In the genomic region with DNA sequence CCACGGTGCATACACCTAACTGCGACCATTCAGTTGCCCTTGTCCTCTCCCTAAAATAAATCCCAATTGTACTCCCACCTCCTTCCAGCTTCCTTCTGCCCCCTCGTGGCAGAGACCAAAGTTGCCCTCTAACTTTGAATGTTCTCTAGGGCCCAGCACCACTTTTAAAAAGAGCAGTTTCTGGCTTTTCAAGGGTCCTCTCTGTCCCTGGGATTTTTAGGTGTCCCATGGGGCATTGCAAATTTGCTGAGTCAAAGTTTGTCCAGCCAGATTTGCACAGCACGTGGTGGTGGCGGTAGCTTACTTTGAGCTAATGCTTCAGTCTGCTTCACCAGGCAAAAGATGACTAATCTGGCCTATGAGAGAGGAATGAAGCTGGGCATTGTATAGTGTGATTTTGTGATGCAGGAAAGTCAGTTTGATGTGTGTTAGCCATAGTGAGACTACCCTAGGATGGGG, we compare ENCODE assay signal across 8 cellular contexts.
DNase-seq lines count a peak whose midpoint lies in the region; ATAC-seq and TF ChIP-seq lines count a peak whose summit lies in the region.

No MANE protein-coding gene starts in this region.

- in situ Hi-C loops in gastrocnemius medialis (cut with MboI; ENCODE audit: low sequenced_read_pairs in 4 of 4), result no loop called here

- H3K4me3 ChIP-seq in Karpas-422 (ENCODE audit: low read length) (no peak overlapping the region), gastroesophageal sphincter (no peak overlapping the region), gastrocnemius medialis (no peak overlapping the region)

- POLR2A ChIA-PET in activated CD4-positive, alpha-beta T cell treated with anti-CD3 and anti-CD28 coated beads, Interleukin-2, amount 10 ng/mL, durations not matched to agents 7 days and 5 days (lab: Charles Lee), result no interaction called here

- no peak for TF ChIP-seq POLR2A in gastroesophageal sphincter (IDR thresholded peaks at IDR 0.05)
- no peak for TF ChIP-seq POLR2A in gastrocnemius medialis (IDR thresholded peaks at IDR 0.05)

- H3K27ac ChIP-seq in Karpas-422 (ENCODE audit: low read length) (no peak overlapping the region), gastroesophageal sphincter (no peak overlapping the region), gastrocnemius medialis (no peak overlapping the region)

- H3K36me3 ChIP-seq in Karpas-422 (ENCODE audit: insufficient read depth, low read length) (no peaks in the 10 kb centered on the region), gastroesophageal sphincter (no peaks in the 10 kb centered on the region), gastrocnemius medialis (no peaks in the 10 kb centered on the region)

- ATAC-seq in gastroesophageal sphincter, result no peak
- ATAC-seq in stimulated activated effector memory CD8-positive, alpha-beta T cell treated with anti-CD3 and anti-CD28 coated beads, Interleukin-12 subunit alpha, Interleukin-12 subunit beta, amount 100 ng/mL, for 72 hours, result peak; percentile 77
- no peak for ATAC-seq in gastrocnemius medialis
- no peak for ATAC-seq in activated CD4-positive, CD25-positive, alpha-beta regulatory T cell treated with anti-CD3 and anti-CD28 coated beads, Interleukin-2, amount 50 U/mL, for 24 hours

- intact Hi-C loops in gastrocnemius medialis (cut with DNase I; ENCODE audit: low total_unique reads), result no loop called here

- no peak overlapping the region for H3K4me2 ChIP-seq in Karpas-422 (ENCODE audit: low read depth, low read length, poor library complexity, severe bottlenecking)

- peaks cover 2% of the 10 kb centered on the region for H3K27me3 Mint-ChIP-seq in activated CD4-positive, alpha-beta T cell treated with anti-CD3 and anti-CD28 coated beads, Interleukin-2, amount 10 ng/mL, durations not matched to agents 7 days and 5 days

- TF ChIP-seq EP300 in gastroesophageal sphincter (IDR thresholded peaks at IDR 0.05), result no peak

- no peak overlapping the region for H3K9ac ChIP-seq in Karpas-422 (ENCODE audit: low read length)

- 18 to 36% methylated on average over 3 to 5 of the region's 5 CpGs for WGBS in gastroesophageal sphincter (ENCODE audit: low coverage in 1 of 2), 2 donors

- no peaks in the 10 kb centered on the region for H3K36me3 Mint-ChIP-seq in activated CD4-positive, alpha-beta T cell treated with anti-CD3 and anti-CD28 coated beads, Interleukin-2, amount 10 ng/mL, durations not matched to agents 7 days and 5 days (ENCODE audit: low read depth)
- no peaks in the 10 kb centered on the region for H3K36me3 Mint-ChIP-seq in stimulated activated effector memory CD8-positive, alpha-beta T cell treated with anti-CD3 and anti-CD28 coated beads, Interleukin-12 subunit alpha, Interleukin-12 subunit beta, amount 100 ng/mL, for 72 hours

- DNase-seq in DMS153 treated with DMSO at 0.1 percent for 48 hours (lab: John Stamatoyannopoulos, UW; ENCODE audit: unreplicated experiment) (peak; percentile 38), DMS153 (lab: John Stamatoyannopoulos, UW) (no peak), Karpas-422 (peak; percentile 60), gastrocnemius medialis (no peak)
- peak; percentile 25 for DNase-seq in activated CD4-positive, alpha-beta T cell treated with anti-CD3 and anti-CD28 coated beads, Interleukin-2, amount 10 ng/mL, durations not matched to agents 7 days and 5 days
- DNase-seq in stimulated activated effector memory CD8-positive, alpha-beta T cell treated with anti-CD3 and anti-CD28 coated beads, Interleukin-12 subunit alpha, Interleukin-12 subunit beta, amount 100 ng/mL, for 72 hours (ENCODE audit: low spot score in 2 of 2), result peak in 1 of 2 donors; percentile 55

- no peaks in the 10 kb centered on the region for H3K79me2 ChIP-seq in Karpas-422 (ENCODE audit: low read length)

- H3K4me1 Mint-ChIP-seq in activated CD4-positive, alpha-beta T cell treated with anti-CD3 and anti-CD28 coated beads, Interleukin-2, amount 10 ng/mL, durations not matched to agents 7 days and 5 days, result peaks cover 12% of the 10 kb centered on the region
- H3K4me1 Mint-ChIP-seq in stimulated activated effector memory CD8-positive, alpha-beta T cell treated with anti-CD3 and anti-CD28 coated beads, Interleukin-12 subunit alpha, Interleukin-12 subunit beta, amount 100 ng/mL, for 72 hours, result peaks cover 13% of the 10 kb centered on the region

- H2AFZ ChIP-seq in Karpas-422 (ENCODE audit: low read length), result no peak overlapping the region

- no peak overlapping the region for H3K27ac Mint-ChIP-seq in activated CD4-positive, alpha-beta T cell treated with anti-CD3 and anti-CD28 coated beads, Interleukin-2, amount 10 ng/mL, durations not matched to agents 7 days and 5 days
- no peak overlapping the region for H3K27ac Mint-ChIP-seq in stimulated activated effector memory CD8-positive, alpha-beta T cell treated with anti-CD3 and anti-CD28 coated beads, Interleukin-12 subunit alpha, Interleukin-12 subunit beta, amount 100 ng/mL, for 72 hours

- H3K27me3 ChIP-seq in Karpas-422 (ENCODE audit: low read length) (no peaks in the 10 kb centered on the region), gastroesophageal sphincter (no peaks in the 10 kb centered on the region), gastrocnemius medialis (no peaks in the 10 kb centered on the region)

- no peaks in the 10 kb centered on the region for H3K9me2 ChIP-seq in Karpas-422 (replicated peaks; ENCODE audit: insufficient read depth, low read length)

- no peaks in the 10 kb centered on the region for H3K9me3 Mint-ChIP-seq in activated CD4-positive, alpha-beta T cell treated with anti-CD3 and anti-CD28 coated beads, Interleukin-2, amount 10 ng/mL, durations not matched to agents 7 days and 5 days
- no peaks in the 10 kb centered on the region for H3K9me3 Mint-ChIP-seq in stimulated activated effector memory CD8-positive, alpha-beta T cell treated with anti-CD3 and anti-CD28 coated beads, Interleukin-12 subunit alpha, Interleukin-12 subunit beta, amount 100 ng/mL, for 72 hours

- H3K9me3 ChIP-seq in Karpas-422 (ENCODE audit: low read length) (no peaks in the 10 kb centered on the region), gastroesophageal sphincter (no peaks in the 10 kb centered on the region), gastrocnemius medialis (no peaks in the 10 kb centered on the region)

- CTCF ChIA-PET in activated CD4-positive, alpha-beta T cell treated with anti-CD3 and anti-CD28 coated beads, Interleukin-2, amount 10 ng/mL, durations not matched to agents 7 days and 5 days (lab: Charles Lee), result interaction anchor here (0.6 to 2.2 kb wide), 13 partner anchors 10 to 641 kb away, joined by 3 to 8 read pairs (median 3); no protein-coding TSS in a partner anchor

- no peaks in the 10 kb centered on the region for H4K20me1 ChIP-seq in Karpas-422 (ENCODE audit: insufficient read depth, low read depth, low read length)

- no peak overlapping the region for H3K4me3 Mint-ChIP-seq in activated CD4-positive, alpha-beta T cell treated with anti-CD3 and anti-CD28 coated beads, Interleukin-2, amount 10 ng/mL, durations not matched to agents 7 days and 5 days
- H3K4me3 Mint-ChIP-seq in stimulated activated effector memory CD8-positive, alpha-beta T cell treated with anti-CD3 and anti-CD28 coated beads, Interleukin-12 subunit alpha, Interleukin-12 subunit beta, amount 100 ng/mL, for 72 hours, result no peak overlapping the region

- TF ChIP-seq CTCF in gastroesophageal sphincter (IDR thresholded peaks at IDR 0.05) (peak; percentile 10 to 63 (median 26)), gastrocnemius medialis (IDR thresholded peaks at IDR 0.05 in 4 of 5, conservative IDR thresholded peaks at IDR 0.05 in 1 of 5) (peak in 2 of 5 experiments; percentile 14 to 50)

- H3K4me1 ChIP-seq in Karpas-422 (ENCODE audit: low read length) (peaks cover 6% of the 10 kb centered on the region), gastroesophageal sphincter (no peaks in the 10 kb centered on the region), gastrocnemius medialis (no peaks in the 10 kb centered on the region)

Comparison
In these comparisons a context has a peak if more than half of its experiments do, and no peak if none do; other contexts are left out.
1. DNase-seq: peak in DMS153 treated with DMSO at 0.1 percent for 48 hours (single experiment), Karpas-422 (single experiment) and activated CD4-positive, alpha-beta T cell treated with anti-CD3 and anti-CD28 coated beads, Interleukin-2, amount 10 ng/mL, durations not matched to agents 7 days and 5 days (single experiment); none in DMS153 (single experiment) and gastrocnemius medialis (0 of 2).